Comparison of ENCODE assay signal across 33 cellular contexts in the genomic region with DNA sequence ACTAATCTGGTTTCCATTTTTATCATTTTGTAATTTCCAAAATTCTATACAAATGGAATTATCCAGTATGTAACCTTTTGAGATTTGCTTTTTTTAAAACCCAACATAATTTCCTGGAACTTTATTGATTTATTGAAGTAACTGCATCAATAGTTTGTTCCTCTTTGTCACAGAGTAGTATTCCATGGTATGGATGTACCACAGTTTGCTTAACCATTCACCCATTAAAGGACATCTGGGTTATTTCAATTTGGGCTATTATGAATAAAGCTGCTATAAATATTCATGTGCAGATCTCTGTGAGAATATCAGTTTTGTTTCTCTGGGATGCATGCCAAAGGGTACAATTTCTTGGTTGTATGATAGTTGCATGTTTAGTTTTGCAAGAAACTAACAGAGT.
"Had no signal": no experiment of that assay in that cellular context is flagged by ENCODE, and none has a peak within 500 bp of the region (broad histone marks: within the 10 kb centered on the region; RNA-seq: fewer than 3 reads in every experiment).

No MANE protein-coding gene starts in this region.

- H3K4me1 ChIP-seq: adrenal gland had no signal

- H3K4me3 ChIP-seq: adrenal gland, Peyer's patch, SJSA1 had no signal

- H3K9ac ChIP-seq: KMS-11 had no signal

- H3K9me3 ChIP-seq: adrenal gland, Peyer's patch, SJSA1 had no signal

- H3K4me2 ChIP-seq: KMS-11 had no signal

- H3K36me3 ChIP-seq: adrenal gland, Peyer's patch, SJSA1 had no signal

- DNase-seq: activated B cell treated with CpG ODN at 0.5 μM for 24 hours; activated CD4-positive, alpha-beta memory T cell treated with anti-CD3 and anti-CD28 coated beads for 36 hours; activated CD4-positive, alpha-beta T cell treated with anti-CD3 and anti-CD28 coated beads for 4 hours; activated CD4-positive, alpha-beta T cell treated with anti-CD3 and anti-CD28 coated beads, Interleukin-2, amount 50 U/mL, for 1 hour; activated CD4-positive, CD25-positive, alpha-beta regulatory T cell treated with anti-CD3 and anti-CD28 coated beads, Interleukin-2, amount 50 U/mL, for 72 hours; activated CD8-positive, alpha-beta memory T cell treated with anti-CD3 and anti-CD28 coated beads, Interleukin-2, amount 50 U/mL, for 4 hours; activated gamma-delta T cell treated with Interleukin-2 at 50 U/mL for 16 hours; activated naive CD4-positive, alpha-beta T cell treated with anti-CD3 and anti-CD28 coated beads for 36 hours; activated T-cell treated with anti-CD3 and anti-CD28 coated beads for 4 hours; activated T-cell treated with anti-CD3 and anti-CD28 coated beads, Interleukin-2, amount 50 U/mL, for 4 hours; adrenal gland; NCI-H1048; NCI-H1105 treated with DMSO at 0.1 percent for 48 hours; NCI-H1436 treated with DMSO at 0.1 percent for 48 hours; NCI-H1694 treated with DMSO at 0.1 percent for 48 hours; NCI-H2029; NCI-H345; NCI-H524 treated with DMSO at 0.1 percent for 48 hours; NK-92 treated with Interleukin-12 subunit alpha and Interleukin-12 subunit beta, amount 100 ng/mL, for 24 hours; PC-3; Peyer's patch; RPMI8226; SHP77 treated with DMSO at 0.1 percent for 48 hours; SW 1271; T-helper 1 cell; T-helper 2 cell; T-helper 9 cell had no signal

- FAIRE-seq: astrocyte, bronchial epithelial cell had no signal

- ATAC-seq: activated naive CD4-positive, alpha-beta T cell treated with anti-CD3 and anti-CD28 coated beads, Interleukin-2, amount 50 U/mL, for 72 hours; activated T-cell treated with anti-CD3 and anti-CD28 coated beads, Interleukin-2, amount 50 U/mL, for 4 hours; PC-3 had no signal

- H3K27ac ChIP-seq: adrenal gland, KMS-11, Peyer's patch, SJSA1, VCaP had no signal

- H3K27me3 ChIP-seq: Peyer's patch had no signal
